1 cellular context compared by ENCODE assay signal in the genomic region with DNA sequence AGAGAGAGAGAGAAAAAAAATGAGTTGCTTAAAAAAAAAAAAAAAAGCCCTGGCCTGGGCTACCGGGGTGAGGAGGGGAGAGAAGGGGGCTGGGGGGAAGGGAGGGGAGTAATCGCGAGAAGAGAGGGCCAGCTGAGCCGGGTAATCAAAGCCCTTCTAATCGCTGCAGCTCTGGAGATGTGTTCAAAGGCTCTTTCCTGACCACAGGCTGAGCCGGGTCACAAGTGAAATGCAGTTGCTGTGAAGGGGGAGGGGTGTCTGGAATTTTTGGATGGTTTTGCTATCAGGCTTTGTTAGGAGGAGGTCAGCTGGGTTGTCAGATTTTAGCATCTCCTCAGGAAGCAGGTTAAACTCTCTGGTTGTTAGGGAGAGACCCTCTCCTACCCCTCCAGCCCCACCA.
TF ChIP-seq lines count a peak whose summit lies in the region.

No MANE protein-coding gene starts in this region.

TF ChIP-seq in HepG2, 621 proteins besides CTCF, POLR2A, EP300 and RAD21 (continued from another document):
- peak; percentile 57; the same call in 1 of the 2 replicates for TF ChIP-seq TFAP4 (IDR thresholded peaks at IDR 0.05; ENCODE audit: borderline replicate concordance, low read depth)
- TF ChIP-seq ZNF282 (IDR thresholded peaks at IDR 0.05; ENCODE audit: partially characterized antibody): no peak
- no peak for TF ChIP-seq MXD4 (CRISPR knock-in tag; IDR thresholded peaks at IDR 0.05)
- no peak for TF ChIP-seq KLF6 (CRISPR knock-in tag; IDR thresholded peaks at IDR 0.05)
- TF ChIP-seq ZNF281 (CRISPR knock-in tag; IDR thresholded peaks at IDR 0.05; ENCODE audit: borderline replicate concordance): peak; percentile 81
